Comparison of ENCODE assay signal across 17 cellular contexts in the genomic region with DNA sequence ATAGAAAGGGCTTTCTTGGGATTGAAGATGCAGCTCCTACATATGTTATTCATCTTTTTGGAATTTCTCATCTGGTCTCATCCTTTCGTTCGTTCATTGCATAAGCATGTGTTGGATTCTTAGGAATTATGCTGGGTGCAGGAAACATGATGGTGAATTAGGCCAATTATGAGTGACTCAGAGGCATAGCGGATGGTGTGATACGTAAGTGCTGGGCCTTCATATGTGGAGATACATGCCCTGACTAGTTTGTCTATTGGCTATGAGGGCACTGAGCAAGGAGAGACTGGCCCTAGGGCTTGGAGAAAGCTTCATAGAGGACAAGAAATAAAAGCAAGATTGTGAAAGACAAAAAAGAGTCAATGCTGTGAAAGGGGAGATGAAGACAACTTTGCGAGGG.
DNase-seq lines count a peak whose midpoint lies in the region; ATAC-seq and TF ChIP-seq lines count a peak whose summit lies in the region.
"Had no signal": no experiment of that assay in that cellular context is flagged by ENCODE, and none has a peak within 500 bp of the region (broad histone marks: within the 10 kb centered on the region; RNA-seq: fewer than 3 reads in every experiment).

No MANE protein-coding gene starts in this region.

- no peak overlapping the region for H4K91ac ChIP-seq in trophoblast cell (ENCODE audit: low read depth, low read length)

- no peak overlapping the region for H2BK120ac ChIP-seq in trophoblast cell (ENCODE audit: insufficient read depth, low read length, poor library complexity)

- no peaks in the 10 kb centered on the region for H3K79me1 ChIP-seq in trophoblast cell (ENCODE audit: low read length)

- no peak overlapping the region for H3K9ac ChIP-seq in trophoblast cell (ENCODE audit: low read length)

- peaks cover 1% of the 10 kb centered on the region for H3K9me3 ChIP-seq in trophoblast cell (ENCODE audit: insufficient read depth, low read depth, low read length)

- H3K79me2 ChIP-seq in trophoblast cell (ENCODE audit: control insufficient read depth, insufficient read depth, low read length, poor library complexity), result no peaks in the 10 kb centered on the region

- no peak overlapping the region for H3K4me3 ChIP-seq in trophoblast cell (ENCODE audit: low read depth, low read length)

- H3K4me2 ChIP-seq in trophoblast cell (ENCODE audit: low read length), result no peak overlapping the region

- H2AFZ ChIP-seq in trophoblast cell (ENCODE audit: insufficient read depth, low read length, poor library complexity), result no peak overlapping the region

- H3K14ac ChIP-seq in trophoblast cell (ENCODE audit: low read length), result no peak overlapping the region

- no peak overlapping the region for H3K18ac ChIP-seq in trophoblast cell (ENCODE audit: low read length)

- no peak overlapping the region for H2AK5ac ChIP-seq in trophoblast cell (ENCODE audit: low read length)

- H3K4me1 ChIP-seq in trophoblast cell (ENCODE audit: control insufficient read depth in 1 of 2, insufficient read depth in 2 of 2, low read length in 2 of 2), result no peaks in the 10 kb centered on the region

- no peak overlapping the region for H4K12ac ChIP-seq in trophoblast cell (ENCODE audit: low read depth, low read length)

- no peak for TF ChIP-seq CTCF in RWPE1 (conservative IDR thresholded peaks at IDR 0.05; ENCODE audit: low read depth)

- peak; percentile 94 for ATAC-seq in esophagus mucosa
- ATAC-seq: HCT116; left colon; naive thymus-derived CD4-positive, alpha-beta T cell; sciatic nerve had no signal

- peak; percentile 85 for DNase-seq in GM03348 (ENCODE audit: low spot score)
- peak; percentile 86 for DNase-seq in RWPE1 (ENCODE audit: low spot score)
- peak; percentile 96 to 99 for DNase-seq in trophoblast cell
- no peak for DNase-seq in stimulated activated CD4-positive, alpha-beta T cell treated with anti-CD3 and anti-CD28 coated beads, Interleukin-4, amount 100 ng/mL, for 1 hour
- DNase-seq in retina, result no peak
- no peak for DNase-seq in stimulated activated CD4-positive, alpha-beta T cell treated with anti-CD3 and anti-CD28 coated beads, Interleukin-12 subunit alpha, Interleukin-12 subunit beta, amount 100 ng/mL, for 4 hours
- DNase-seq in GDM1 (lab: John Stamatoyannopoulos, UW), result no peak
- DNase-seq: CD4-positive, alpha-beta memory T cell; head of caudate nucleus; left colon; naive thymus-derived CD4-positive, alpha-beta T cell; NCI-H1436; NCI-H82; SHP77 had no signal

- H2BK5ac ChIP-seq in trophoblast cell (ENCODE audit: low read depth, low read length, poor library complexity), result no peak overlapping the region

- H3K36me3 ChIP-seq in trophoblast cell (ENCODE audit: control insufficient read depth in 1 of 2, insufficient read depth in 2 of 2, low read length in 2 of 2), result no peaks in the 10 kb centered on the region

- POLR2A ChIA-PET in RWPE1 (lab: Yijun Ruan, JAX; ENCODE audit: low non-redundant PET), result no interaction called here

- no peaks in the 10 kb centered on the region for H3K27me3 ChIP-seq in trophoblast cell (ENCODE audit: insufficient read depth, low read length)

- no peak overlapping the region for H3K4ac ChIP-seq in trophoblast cell (ENCODE audit: low read depth, low read length)

- no peak overlapping the region for H3K23ac ChIP-seq in trophoblast cell (ENCODE audit: low read length)

- CTCF ChIA-PET in RWPE1 (lab: Yijun Ruan, JAX), result interaction anchor here (0.6 kb wide), 2 partner anchors 53 to 694 kb away, joined by 4 read pairs; no protein-coding TSS in a partner anchor

- peak overlapping the region; percentile 93 for H3K27ac ChIP-seq in RWPE1
- no peak overlapping the region for H3K27ac ChIP-seq in trophoblast cell (ENCODE audit: low read depth, low read length)

- no peak overlapping the region for H2BK12ac ChIP-seq in trophoblast cell (ENCODE audit: low read length)

- no peak overlapping the region for H4K8ac ChIP-seq in trophoblast cell (ENCODE audit: low read depth, low read length)

- no CpG with 5 or more reads among the region's 5 CpGs for WGBS in trophoblast cell (ENCODE audit: extremely low coverage, insufficient coverage, insufficient read length)

Comparison
In these comparisons a context has a peak if more than half of its experiments do, and no peak if none do; other contexts are left out.
1. DNase-seq: peak in GM03348 (single experiment), RWPE1 (single experiment) and trophoblast cell (2 of 2); none in stimulated activated CD4-positive, alpha-beta T cell treated with anti-CD3 and anti-CD28 coated beads, Interleukin-4, amount 100 ng/mL, for 1 hour (single experiment), retina (single experiment), stimulated activated CD4-positive, alpha-beta T cell treated with anti-CD3 and anti-CD28 coated beads, Interleukin-12 subunit alpha, Interleukin-12 subunit beta, amount 100 ng/mL, for 4 hours (single experiment) and GDM1 (single experiment).